ENCODE assay signal across 31 cellular contexts in genomic region chr2:72006188-72006736, GRCh38.
DNase-seq lines count a peak whose midpoint lies in the region; ATAC-seq and TF ChIP-seq lines count a peak whose summit lies in the region.
"Had no signal": no experiment of that assay in that cellular context is flagged by ENCODE, and none has a peak within 500 bp of the region (broad histone marks: within the 10 kb centered on the region; RNA-seq: fewer than 3 reads in every experiment).

No MANE protein-coding gene starts in this region.

- H4K20me1 ChIP-seq in SK-N-SH (ENCODE audit: insufficient read depth) = no peaks in the 10 kb centered on the region
- H4K20me1 ChIP-seq in osteoblast (ENCODE audit: insufficient read depth, low read length) = no peaks in the 10 kb centered on the region

- no peak for TF ChIP-seq EP300 in SK-N-SH (IDR thresholded peaks at IDR 0.05; ENCODE audit: borderline replicate concordance in 1 of 2, low read depth in 1 of 2, low read length in 1 of 2)

- H3K36me3 Mint-ChIP-seq in endodermal cell (ENCODE audit: low read depth) = no peaks in the 10 kb centered on the region
- H3K36me3 Mint-ChIP-seq in activated CD4-positive, alpha-beta memory T cell treated with anti-CD3 and anti-CD28 coated beads, Interleukin-2, amount 10 ng/mL, durations not matched to agents 7 days and 5 days (ENCODE audit: low read depth) = no peaks in the 10 kb centered on the region
- H3K36me3 Mint-ChIP-seq: CD8-positive, alpha-beta memory T cell had no signal

- no peak overlapping the region for H3K4me3 ChIP-seq in SK-N-SH (ENCODE audit: low read depth in 2 of 2, low read length in 1 of 2)
- no peak overlapping the region for H3K4me3 ChIP-seq in endodermal cell (ENCODE audit: low read length)
- H3K4me3 ChIP-seq in lung = no peak overlapping the region
- H3K4me3 ChIP-seq in osteoblast (ENCODE audit: insufficient read depth, low read length) = no peak overlapping the region
- H3K4me3 ChIP-seq: GM12878, GM23338 had no signal

- H3K4me1 ChIP-seq in SK-N-SH (ENCODE audit: control insufficient read depth in 1 of 2, insufficient read depth in 2 of 2, low read depth in 1 of 2, low read length in 1 of 2) (no peaks in the 10 kb centered on the region; a peak in 1 of 4 replicates), endodermal cell (ENCODE audit: control insufficient read depth, insufficient read depth, low read length) (peaks cover 3% of the 10 kb centered on the region), lung (ENCODE audit: control insufficient read depth in 2 of 2, insufficient read depth in 2 of 2, low read length in 2 of 2) (no peaks in the 10 kb centered on the region), osteoblast (ENCODE audit: insufficient read depth, low read length) (no peaks in the 10 kb centered on the region)

- H3K4me2 ChIP-seq in SK-N-SH = no peak overlapping the region
- H3K4me2 ChIP-seq in osteoblast (ENCODE audit: insufficient read depth, low read length) = no peak overlapping the region
- H3K4me2 ChIP-seq: GM23338, KMS-11 had no signal

- H3K27me3 ChIP-seq in SK-N-SH (ENCODE audit: insufficient read depth) (peaks cover 9% of the 10 kb centered on the region; the same call in 1 of the 2 replicates), endodermal cell (ENCODE audit: control insufficient read depth, insufficient read depth, low read length, poor library complexity, severe bottlenecking) (no peaks in the 10 kb centered on the region), lung (ENCODE audit: control insufficient read depth, insufficient read depth) (no peaks in the 10 kb centered on the region), osteoblast (ENCODE audit: insufficient read depth, low read length) (peaks cover 16% of the 10 kb centered on the region)

- H3K27ac Mint-ChIP-seq in endodermal cell = no peak overlapping the region
- H3K27ac Mint-ChIP-seq in activated CD4-positive, alpha-beta memory T cell treated with anti-CD3 and anti-CD28 coated beads, Interleukin-2, amount 10 ng/mL, durations not matched to agents 7 days and 5 days = no peak overlapping the region
- H3K27ac Mint-ChIP-seq: B cell; CD8-positive, alpha-beta memory T cell; GM23338; H9 had no signal

- H3K36me3 ChIP-seq in SK-N-SH (replicated peaks in 1 of 2; ENCODE audit: control insufficient read depth in 1 of 2, insufficient read depth in 2 of 2, low read length in 1 of 2) (no peaks in the 10 kb centered on the region), endodermal cell (ENCODE audit: control insufficient read depth, insufficient read depth, low read length) (no peaks in the 10 kb centered on the region), lung (ENCODE audit: control insufficient read depth in 2 of 2, insufficient read depth in 2 of 2, low read length in 2 of 2) (no peaks in the 10 kb centered on the region), osteoblast (ENCODE audit: insufficient read depth, low read length) (no peaks in the 10 kb centered on the region)

- H3K4me1 Mint-ChIP-seq in endodermal cell = peaks cover 44% of the 10 kb centered on the region
- no peaks in the 10 kb centered on the region for H3K4me1 Mint-ChIP-seq in activated CD4-positive, alpha-beta memory T cell treated with anti-CD3 and anti-CD28 coated beads, Interleukin-2, amount 10 ng/mL, durations not matched to agents 7 days and 5 days
- H3K4me1 Mint-ChIP-seq: B cell; CD8-positive, alpha-beta memory T cell had no signal

- no peak overlapping the region for H3K4me3 Mint-ChIP-seq in endodermal cell
- no peak overlapping the region for H3K4me3 Mint-ChIP-seq in activated CD4-positive, alpha-beta memory T cell treated with anti-CD3 and anti-CD28 coated beads, Interleukin-2, amount 10 ng/mL, durations not matched to agents 7 days and 5 days
- H3K4me3 Mint-ChIP-seq: B cell; CD8-positive, alpha-beta memory T cell; GM23338; H9 had no signal

- no peak for TF ChIP-seq CTCF in SK-N-SH (IDR thresholded peaks at IDR 0.05)
- TF ChIP-seq CTCF in endodermal cell (conservative IDR thresholded peaks at IDR 0.05) = no peak
- TF ChIP-seq CTCF in lung (IDR thresholded peaks at IDR 0.05; ENCODE audit: control extremely low read depth, extremely low read depth) = no peak
- TF ChIP-seq CTCF in osteoblast (IDR thresholded peaks at IDR 0.05; ENCODE audit: extremely low read depth, low read depth, low read length) = no peak

- no peak overlapping the region for H3K9ac ChIP-seq in SK-N-SH
- no peak overlapping the region for H3K9ac ChIP-seq in endodermal cell (ENCODE audit: extremely low read depth, low read length, poor library complexity, severe bottlenecking)
- H3K9ac ChIP-seq: KMS-11 had no signal

- no peaks in the 10 kb centered on the region for H3K9me3 Mint-ChIP-seq in endodermal cell
- H3K9me3 Mint-ChIP-seq in activated CD4-positive, alpha-beta memory T cell treated with anti-CD3 and anti-CD28 coated beads, Interleukin-2, amount 10 ng/mL, durations not matched to agents 7 days and 5 days = no peaks in the 10 kb centered on the region
- H3K9me3 Mint-ChIP-seq: CD8-positive, alpha-beta memory T cell; GM23338; H9 had no signal

- no peaks in the 10 kb centered on the region for H3K79me2 ChIP-seq in SK-N-SH (ENCODE audit: insufficient read depth)
- H3K79me2 ChIP-seq in osteoblast (ENCODE audit: insufficient read depth, low read length) = no peaks in the 10 kb centered on the region

- H3K9me3 ChIP-seq in SK-N-SH (no peaks in the 10 kb centered on the region), endodermal cell (ENCODE audit: control insufficient read depth, low read length) (no peaks in the 10 kb centered on the region), lung (ENCODE audit: control insufficient read depth in 2 of 2, insufficient read depth in 1 of 2, low read length in 1 of 2) (no peaks in the 10 kb centered on the region), osteoblast (ENCODE audit: low read depth, low read length) (no peaks in the 10 kb centered on the region)

- no peaks in the 10 kb centered on the region for H3F3A ChIP-seq in SK-N-SH (replicated peaks; ENCODE audit: insufficient read depth)

- H3K9me2 ChIP-seq in SK-N-SH = no peaks in the 10 kb centered on the region

- TF ChIP-seq RAD21 in SK-N-SH (IDR thresholded peaks at IDR 0.05; ENCODE audit: low read length) = no peak

- POLR2A ChIA-PET in SK-N-SH (lab: Yijun Ruan, JAX) = no interaction called here
- POLR2A ChIA-PET in activated CD4-positive, alpha-beta memory T cell treated with anti-CD3 and anti-CD28 coated beads, Interleukin-2, amount 10 ng/mL, durations not matched to agents 7 days and 5 days (lab: Charles Lee) = no interaction called here

- H3K27me3 Mint-ChIP-seq in endodermal cell (ENCODE audit: insufficient read depth) = peaks cover 8% of the 10 kb centered on the region
- H3K27me3 Mint-ChIP-seq in activated CD4-positive, alpha-beta memory T cell treated with anti-CD3 and anti-CD28 coated beads, Interleukin-2, amount 10 ng/mL, durations not matched to agents 7 days and 5 days = no peaks in the 10 kb centered on the region

- ATAC-seq in SK-N-SH treated with all-trans-retinoic acid at 6 μM for 48 hours (no peak), lung (ENCODE audit: insufficient read depth, low FRiP score) (no peak), HG02973 (IDR thresholded peaks at IDR 0.05; ENCODE audit: unreplicated experiment) (no peak)
- ATAC-seq: GM12878, GM23338 had no signal

- DNase-seq in SK-N-SH = no peak
- DNase-seq in endodermal cell = peak; percentile 27
- DNase-seq in lung (ENCODE audit: low spot score) = peak; percentile 22
- DNase-seq in osteoblast (ENCODE audit: insufficient read length, low spot score, missing footprints) = peak; percentile 41
- no peak for DNase-seq in activated CD4-positive, alpha-beta memory T cell treated with anti-CD3 and anti-CD28 coated beads, Interleukin-2, amount 10 ng/mL, durations not matched to agents 7 days and 5 days
- DNase-seq in stimulated activated naive CD4-positive, alpha-beta T cell (lab: John Stamatoyannopoulos, UW) = no peak
- DNase-seq: CD8-positive, alpha-beta memory T cell; DMS 273 treated with DMSO at 0.1 percent for 48 hours; DMS79; EL; GDM1; H9; IMR-90; NCI-H1092; NCI-H1417 treated with DMSO at 0.1 percent for 48 hours; NCI-H1694 treated with DMSO at 0.1 percent for 48 hours; NCI-H2081; NCI-H2171; NCI-H226; NCI-H510A; NCI-H69; RPMI8226; SHP77 had no signal

- no peak overlapping the region for H2AFZ ChIP-seq in SK-N-SH (ENCODE audit: low read depth)
- no peak overlapping the region for H2AFZ ChIP-seq in osteoblast (ENCODE audit: low read length)
- H2AFZ ChIP-seq: GM23338 had no signal

- no peak overlapping the region for H3K27ac ChIP-seq in SK-N-SH (ENCODE audit: low read depth in 2 of 2, low read length in 1 of 2)
- no peak overlapping the region for H3K27ac ChIP-seq in endodermal cell (ENCODE audit: low read depth, low read length)
- no peak overlapping the region for H3K27ac ChIP-seq in lung (ENCODE audit: low read depth in 1 of 2, low read length in 1 of 2)
- H3K27ac ChIP-seq in osteoblast (ENCODE audit: low read depth, low read length) = no peak overlapping the region
- H3K27ac ChIP-seq: 22Rv1, C4-2B, KMS-11 had no signal

- 36% methylated on average over 8 of the region's 8 CpGs for WGBS in SK-N-SH (ENCODE audit: low lambda C conversion rate)
- 91 to 92% methylated on average over 5 to 8 of the region's 8 CpGs for WGBS in endodermal cell (ENCODE audit: insufficient coverage in 1 of 2, insufficient read length in 1 of 2), 2 experiments
- 79 to 85% methylated on average over 8 of the region's 8 CpGs for WGBS in lung, 2 donors

- CTCF ChIA-PET in SK-N-SH (lab: Yijun Ruan, JAX) = interaction anchor here (0.6 to 0.7 kb wide), 2 partner anchors 82 to 315 kb away, joined by 3 read pairs; no protein-coding TSS in a partner anchor
- CTCF ChIA-PET in activated CD4-positive, alpha-beta memory T cell treated with anti-CD3 and anti-CD28 coated beads, Interleukin-2, amount 10 ng/mL, durations not matched to agents 7 days and 5 days (lab: Charles Lee) = no interaction called here

TF ChIP-seq in SK-N-SH treated with all-trans-retinoic acid at 6 μM for 48 hours, 23 proteins besides CTCF, POLR2A, EP300 and RAD21:
- no peak for TF ChIP-seq TOX (CRISPR knock-in tag; IDR thresholded peaks at IDR 0.05; ENCODE audit: borderline replicate concordance)
- TF ChIP-seq ARNTL (CRISPR knock-in tag; IDR thresholded peaks at IDR 0.05; ENCODE audit: borderline replicate concordance, low read depth) = no peak
- TF ChIP-seq ZNF70 (CRISPR knock-in tag; IDR thresholded peaks at IDR 0.05) = no peak
- no peak for TF ChIP-seq ZNF8 (CRISPR knock-in tag; IDR thresholded peaks at IDR 0.05)
- TF ChIP-seq ZFP3 (CRISPR knock-in tag; IDR thresholded peaks at IDR 0.05) = peak; percentile 85
- TF ChIP-seq OSR1 (CRISPR knock-in tag; IDR thresholded peaks at IDR 0.05) = no peak

TF ChIP-seq in SK-N-SH, 30 proteins besides CTCF, POLR2A, EP300 and RAD21 (continues in another document):
- TF ChIP-seq TEAD4 (IDR thresholded peaks at IDR 0.05; ENCODE audit: borderline replicate concordance, insufficient read depth) = no peak
- no peak for TF ChIP-seq FOSL2 (IDR thresholded peaks at IDR 0.05; ENCODE audit: borderline replicate concordance, low read depth)
- no peak for TF ChIP-seq MEF2A (IDR thresholded peaks at IDR 0.05; ENCODE audit: borderline replicate concordance, low read depth)
- TF ChIP-seq GABPA (IDR thresholded peaks at IDR 0.05; ENCODE audit: low read depth) = no peak
- no peak for TF ChIP-seq RCOR1 (IDR thresholded peaks at IDR 0.05; ENCODE audit: low read length)
- TF ChIP-seq NRF1 (IDR thresholded peaks at IDR 0.05; ENCODE audit: low read depth, low read length) = no peak
- no peak for TF ChIP-seq GATA2 (CRISPR knock-in tag; IDR thresholded peaks at IDR 0.05)
- no peak for TF ChIP-seq YY1 (IDR thresholded peaks at IDR 0.05; ENCODE audit: low read depth)

Comparison
In these comparisons a context has a peak if more than half of its experiments do, and no peak if none do; other contexts are left out.
1. DNase-seq: peak in endodermal cell (single experiment), lung (single experiment) and osteoblast (single experiment); none in SK-N-SH (single experiment), activated CD4-positive, alpha-beta memory T cell treated with anti-CD3 and anti-CD28 coated beads, Interleukin-2, amount 10 ng/mL, durations not matched to agents 7 days and 5 days (single experiment) and stimulated activated naive CD4-positive, alpha-beta T cell (0 of 6).